Comparison of ENCODE assay signal across 8 cellular contexts in the genomic region with DNA sequence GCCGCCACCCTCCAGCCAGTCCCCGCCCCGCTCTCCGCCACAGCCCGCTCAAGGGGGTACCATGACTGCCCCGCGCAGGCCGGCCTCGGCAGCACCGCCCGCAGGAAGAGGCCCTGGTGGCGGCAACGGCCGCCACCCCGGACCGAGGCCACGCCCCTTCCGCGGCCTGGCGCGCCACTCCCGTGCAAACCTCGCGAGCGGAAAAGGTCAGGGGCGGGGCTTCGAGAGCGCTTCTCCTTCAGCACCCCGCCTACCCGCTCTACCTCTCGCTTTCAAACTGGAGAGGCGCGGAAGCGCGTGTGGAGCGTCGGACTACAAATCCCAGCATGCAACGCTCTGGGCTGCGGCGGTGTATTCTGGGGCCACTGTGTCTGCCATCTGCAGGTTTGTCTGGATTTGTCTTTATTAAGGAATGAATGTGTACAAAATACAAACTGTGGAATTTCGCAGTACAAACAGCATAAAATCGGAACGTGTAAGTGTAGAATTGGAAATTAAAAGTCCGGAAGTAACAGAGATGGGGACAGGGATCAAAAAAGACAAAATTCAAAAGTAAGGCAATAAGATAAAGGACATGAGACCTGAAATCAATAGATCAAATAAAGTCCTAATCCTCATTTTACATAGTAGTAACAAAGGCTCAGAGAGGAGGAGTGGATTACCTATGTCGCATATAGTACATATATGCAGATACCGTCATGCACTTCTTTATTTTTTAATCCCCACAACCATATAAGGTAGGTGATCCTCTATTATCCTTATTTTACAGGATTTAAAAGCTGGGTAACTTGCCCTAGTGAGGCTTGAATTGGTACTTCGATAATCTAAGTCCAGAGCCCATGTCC. TPM values are rescaled to one million over a fixed set of nuclear protein-coding genes. Genes with fewer than 3 reads are reported as not detected.
DNase-seq lines count a peak whose midpoint lies in the region; ATAC-seq and TF ChIP-seq lines count a peak whose summit lies in the region.

No MANE protein-coding gene starts in this region.

- H3K4me3 ChIP-seq in BJ (ENCODE audit: low read depth, low read length) (peak overlapping the region; percentile 82), choroid plexus epithelial cell (ENCODE audit: low read depth, low read length) (peak overlapping the region; percentile 86)

- CTCF ChIA-PET in BJ (lab: Yijun Ruan, JAX): no interaction called here
- CTCF ChIA-PET in activated CD4-positive, alpha-beta T cell treated with anti-CD3 and anti-CD28 coated beads for 36 hours (lab: Charles Lee): interaction anchor here (0.7 kb wide), 1 partner anchor 253 kb away, joined by 3 read pairs; no protein-coding TSS in a partner anchor

- DNase-seq in BJ (ENCODE audit: low read depth): peak; percentile 93
- DNase-seq in GM19240 (ENCODE audit: insufficient read length, low spot score): peak; percentile 63
- DNase-seq in NCI-H510A treated with DMSO at 0.1 percent for 48 hours (lab: John Stamatoyannopoulos, UW): peak; percentile 93
- DNase-seq in activated CD4-positive, alpha-beta T cell treated with anti-CD3 and anti-CD28 coated beads for 36 hours: peak; percentile 99
- DNase-seq in choroid plexus epithelial cell (ENCODE audit: low read depth): peak; percentile 100
- peak; percentile 96 for DNase-seq in kidney glomerular epithelial cell (lab: John Stamatoyannopoulos, UW)
- DNase-seq in stimulated activated CD4-positive, alpha-beta T cell treated with anti-CD3 and anti-CD28 coated beads, Interleukin-15, amount 100 ng/mL, for 48 hours (ENCODE audit: low read depth in 2 of 2): peak; percentile 97 to 98

- peak overlapping the region; percentile 97 for H3K27ac Mint-ChIP-seq in activated CD4-positive, alpha-beta T cell treated with anti-CD3 and anti-CD28 coated beads for 36 hours

- peak; percentile 94 for ATAC-seq in HG03457 (IDR thresholded peaks at IDR 0.05; ENCODE audit: unreplicated experiment)
- ATAC-seq in activated CD4-positive, alpha-beta T cell treated with anti-CD3 and anti-CD28 coated beads for 36 hours: peak; percentile 91

- H3K9me3 Mint-ChIP-seq in activated CD4-positive, alpha-beta T cell treated with anti-CD3 and anti-CD28 coated beads for 36 hours (ENCODE audit: low read depth): peaks cover 3% of the 10 kb centered on the region

- H3K36me3 ChIP-seq in BJ (ENCODE audit: control insufficient read depth, insufficient read depth, low read length): no peaks in the 10 kb centered on the region

- no peaks in the 10 kb centered on the region for H3K27me3 ChIP-seq in BJ (ENCODE audit: control insufficient read depth, insufficient read depth, low read length)

- H3K4me1 Mint-ChIP-seq in activated CD4-positive, alpha-beta T cell treated with anti-CD3 and anti-CD28 coated beads for 36 hours: peaks cover 40% of the 10 kb centered on the region

- H3K36me3 Mint-ChIP-seq in activated CD4-positive, alpha-beta T cell treated with anti-CD3 and anti-CD28 coated beads for 36 hours (ENCODE audit: low read depth): peaks cover 28% of the 10 kb centered on the region

- H3K27me3 Mint-ChIP-seq in activated CD4-positive, alpha-beta T cell treated with anti-CD3 and anti-CD28 coated beads for 36 hours: no peaks in the 10 kb centered on the region

- TF ChIP-seq CTCF in BJ (IDR thresholded peaks at IDR 0.05; ENCODE audit: insufficient read depth, low read depth, low read length) (peak; percentile 54), choroid plexus epithelial cell (conservative IDR thresholded peaks at IDR 0.05; ENCODE audit: low read depth, low read length) (peak; percentile 50)

- POLR2A ChIA-PET in BJ (lab: Charles Lee): no interaction called here
- POLR2A ChIA-PET in activated CD4-positive, alpha-beta T cell treated with anti-CD3 and anti-CD28 coated beads for 36 hours (lab: Charles Lee): interaction anchor here (1.3 kb wide), 1 partner anchor 148 kb away, joined by 4 read pairs; no protein-coding TSS in a partner anchor

- intact Hi-C loops in activated CD4-positive, alpha-beta T cell treated with anti-CD3 and anti-CD28 coated beads for 36 hours (cut with DNase I, micrococcal nuclease): loop anchor here (1.0 to 5.0 kb wide), 19 partner anchors 9 to 1197 kb away; a partner anchor contains a TSS

- peak overlapping the region; percentile 97 for H3K4me3 Mint-ChIP-seq in activated CD4-positive, alpha-beta T cell treated with anti-CD3 and anti-CD28 coated beads for 36 hours

RNA-seq across cellular contexts. Expression of a gene that starts 0.5 kb away (rescaled TPM):
- 16.1 and 35.0 TPM in 2 replicates for polyA plus RNA-seq in BJ (2011; rRNA removed)
- 8.3 and 8.6 TPM in 2 replicates for polyA minus RNA-seq in BJ (2011; rRNA and poly(A)+ RNA removed)
- 10 to 100 TPM; 43.6 to 52.8 TPM for total RNA-seq in activated CD4-positive, alpha-beta T cell treated with anti-CD3 and anti-CD28 coated beads for 36 hours

RNA-seq across cellular contexts. Expression of a gene that starts 8.9 kb away (rescaled TPM):
- polyA plus RNA-seq in BJ (2011; rRNA removed): 0.20 and 0.65 TPM in 2 replicates
- polyA minus RNA-seq in BJ (2011; rRNA and poly(A)+ RNA removed): 0.62 and 1.8 TPM in 2 replicates
- under 1 TPM in 1 of 2 experiments, not detected in 1; 0.11 TPM for total RNA-seq in activated CD4-positive, alpha-beta T cell treated with anti-CD3 and anti-CD28 coated beads for 36 hours

Comparison
In these comparisons a context has a peak if more than half of its experiments do, and no peak if none do; other contexts are left out.
1. Peak in every context shown above with its lines: DNase-seq, ATAC-seq and H3K4me3 ChIP-seq.